8 cellular contexts compared by ENCODE assay signal in genomic region chr2:175187378-175187777, GRCh38. TPM values are rescaled to one million over a fixed set of nuclear protein-coding genes. Genes with fewer than 3 reads are reported as not detected.
DNase-seq lines count a peak whose midpoint lies in the region; ATAC-seq and TF ChIP-seq lines count a peak whose summit lies in the region.

No MANE protein-coding gene starts in this region.

- peaks cover 3% of the 10 kb centered on the region for H3K9me3 Mint-ChIP-seq in chondrocyte (ENCODE audit: low read depth)

- H3K27ac Mint-ChIP-seq in chondrocyte (ENCODE audit: unreplicated experiment) = no peak overlapping the region

- no peak for TF ChIP-seq EP300 in Ishikawa (IDR thresholded peaks at IDR 0.05; ENCODE audit: borderline replicate concordance)

- no peak for DNase-seq in BJ (ENCODE audit: low read depth)
- no peak for DNase-seq in chondrocyte (ENCODE audit: low spot score)
- DNase-seq in activated effector memory CD4-positive, alpha-beta T cell treated with anti-CD3 and anti-CD28 coated beads, Interleukin-2, amount 50 U/mL, for 16 hours = no peak

- no peaks in the 10 kb centered on the region for H3K36me3 ChIP-seq in BJ (ENCODE audit: control insufficient read depth, insufficient read depth, low read length)

- H3K36me3 Mint-ChIP-seq in chondrocyte (ENCODE audit: low read depth) = peaks cover 4% of the 10 kb centered on the region

- TF ChIP-seq CTCF in BJ (IDR thresholded peaks at IDR 0.05; ENCODE audit: insufficient read depth, low read depth, low read length) = peak; percentile 38
- peak; percentile 59 for TF ChIP-seq CTCF in chondrocyte (IDR thresholded peaks at IDR 0.05)

- TF ChIP-seq RAD21 in Ishikawa (IDR thresholded peaks at IDR 0.05; ENCODE audit: low read depth) = peak; percentile 42

- POLR2A ChIA-PET in BJ (lab: Charles Lee) = no interaction called here

- H3K4me1 Mint-ChIP-seq in chondrocyte (ENCODE audit: low read depth) = no peaks in the 10 kb centered on the region

- ATAC-seq in GM19035 (IDR thresholded peaks at IDR 0.05; ENCODE audit: unreplicated experiment) (peak; percentile 64), GM18873 (IDR thresholded peaks at IDR 0.05; ENCODE audit: low FRiP score, unreplicated experiment) (no peak), HG02678 (IDR thresholded peaks at IDR 0.05; ENCODE audit: unreplicated experiment) (no peak), GM19324 (IDR thresholded peaks at IDR 0.05; ENCODE audit: low FRiP score, unreplicated experiment) (no peak)

- peaks cover 12% of the 10 kb centered on the region for H3K27me3 Mint-ChIP-seq in chondrocyte (ENCODE audit: low read depth)

- no peak overlapping the region for H3K4me3 Mint-ChIP-seq in chondrocyte (ENCODE audit: unreplicated experiment)

- H3K27me3 ChIP-seq in BJ (ENCODE audit: control insufficient read depth, insufficient read depth, low read length) = no peaks in the 10 kb centered on the region

- no peak overlapping the region for H3K4me3 ChIP-seq in BJ (ENCODE audit: low read depth, low read length)

- CTCF ChIA-PET in BJ (lab: Yijun Ruan, JAX) = interaction anchor here (0.6 to 1.0 kb wide), 3 partner anchors 74 to 612 kb away, joined by 3 to 4 read pairs (median 3); no protein-coding TSS in a partner anchor

TF ChIP-seq in Ishikawa, 13 proteins besides CTCF, POLR2A, EP300 and RAD21:
- TF ChIP-seq EGR1 (IDR thresholded peaks at IDR 0.05) = no peak
- TF ChIP-seq, protein P1, sequence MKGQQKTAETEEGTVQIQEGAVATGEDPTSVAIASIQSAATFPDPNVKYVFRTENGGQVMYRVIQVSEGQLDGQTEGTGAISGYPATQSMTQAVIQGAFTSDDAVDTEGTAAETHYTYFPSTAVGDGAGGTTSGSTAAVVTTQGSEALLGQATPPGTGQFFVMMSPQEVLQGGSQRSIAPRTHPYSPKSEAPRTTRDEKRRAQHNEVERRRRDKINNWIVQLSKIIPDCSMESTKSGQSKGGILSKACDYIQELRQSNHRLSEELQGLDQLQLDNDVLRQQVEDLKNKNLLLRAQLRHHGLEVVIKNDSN (IDR thresholded peaks at IDR 0.05) = no peak
- no peak for TF ChIP-seq YY1 (IDR thresholded peaks at IDR 0.05; ENCODE audit: low read depth)
- TF ChIP-seq TAF1 (IDR thresholded peaks at IDR 0.05; ENCODE audit: low read depth) = no peak
- no peak for TF ChIP-seq CREB1 (IDR thresholded peaks at IDR 0.05; ENCODE audit: low read depth)
- no peak for TF ChIP-seq MAX (IDR thresholded peaks at IDR 0.05)
- no peak for TF ChIP-seq ZBTB7A (IDR thresholded peaks at IDR 0.05; ENCODE audit: low read depth)
- TF ChIP-seq CEBPB (IDR thresholded peaks at IDR 0.05) = no peak
- no peak for TF ChIP-seq NFIC (IDR thresholded peaks at IDR 0.05)
- TF ChIP-seq TEAD4 (IDR thresholded peaks at IDR 0.05) = no peak
- no peak for TF ChIP-seq TCF12 (IDR thresholded peaks at IDR 0.05; ENCODE audit: low read depth)
- no peak for TF ChIP-seq FOXM1 (IDR thresholded peaks at IDR 0.05; ENCODE audit: borderline replicate concordance, low read depth)
- TF ChIP-seq REST (IDR thresholded peaks at IDR 0.05; ENCODE audit: low read depth) = no peak

RNA-seq across cellular contexts. Expression of gene ATP5MC3, which starts 5.9 kb away (rescaled TPM):
- 202 and 322 TPM in 2 replicates for polyA plus RNA-seq in BJ (2011; rRNA removed)
- 55.0 and 80.2 TPM in 2 replicates for polyA minus RNA-seq in BJ (2011; rRNA and poly(A)+ RNA removed)
- 143 to 205 TPM (median 148 TPM) in 3 replicates for total RNA-seq in chondrocyte

RNA-seq across cellular contexts. Expression of gene ATF2, which starts 19.4 kb away (rescaled TPM):
- 60.6 and 70.2 TPM in 2 replicates for polyA plus RNA-seq in BJ (2011; rRNA removed)
- 58.3 and 91.6 TPM in 2 replicates for polyA minus RNA-seq in BJ (2011; rRNA and poly(A)+ RNA removed)
- 55.5 to 61.0 TPM (median 59.8 TPM) in 3 replicates for total RNA-seq in chondrocyte
